ENCODE assay signal across 8 cellular contexts in the genomic region with DNA sequence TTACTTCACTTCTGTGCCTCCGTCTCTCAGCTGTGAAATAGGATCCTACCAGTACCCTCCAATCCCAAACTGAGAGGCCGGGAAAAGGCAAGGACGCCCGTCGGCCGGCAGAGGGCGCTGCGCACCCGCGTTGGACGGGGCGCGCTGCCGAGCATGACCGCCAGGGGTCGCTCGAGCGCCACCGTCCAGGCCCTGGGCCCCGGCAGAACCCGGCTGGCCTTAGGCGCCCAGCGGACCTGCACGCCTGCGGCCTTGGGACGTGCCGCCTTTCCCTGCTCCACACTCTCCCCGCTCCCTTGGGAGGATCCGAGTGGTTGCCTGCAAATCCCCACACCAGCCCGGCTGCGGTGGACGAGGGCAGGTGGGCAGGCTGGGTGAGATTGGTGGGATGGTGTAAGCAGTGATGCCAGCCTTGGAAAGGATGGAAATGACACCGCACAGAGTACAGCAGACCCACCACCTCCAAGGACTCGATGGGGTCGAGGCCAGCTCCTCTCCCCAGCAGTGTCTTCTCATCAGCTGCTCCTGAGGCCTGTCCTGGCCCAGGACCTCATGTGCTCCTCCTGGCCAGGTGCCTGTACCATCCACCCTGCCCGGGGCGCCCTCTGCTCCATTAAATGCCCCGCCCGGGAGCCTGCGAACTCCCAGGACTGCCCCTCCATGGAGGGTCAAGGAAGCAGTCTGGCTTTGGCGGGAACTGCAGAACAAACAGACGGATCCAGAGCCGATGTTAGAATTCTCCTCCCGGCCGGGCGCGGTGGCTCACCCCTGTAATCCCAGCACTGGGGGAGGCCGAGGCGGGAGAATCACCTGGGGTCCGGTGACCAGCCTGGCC. TPM values are rescaled to one million over a fixed set of nuclear protein-coding genes. Genes with fewer than 3 reads are reported as not detected.
A peak's percentile ranks its signal among the peaks of the same experiment; 100 is the strongest.
DNase-seq lines count a peak whose midpoint lies in the region; ATAC-seq, FAIRE-seq and TF ChIP-seq lines count a peak whose summit lies in the region.

No MANE protein-coding gene starts in this region.

- 38 to 69% methylated on average over 22 to 37 of the region's 50 CpGs for WGBS in upper lobe of left lung, 2 donors

- H3K4me1 ChIP-seq in RWPE2 (ENCODE audit: insufficient read depth, poor library complexity, severe bottlenecking) (no peaks in the 10 kb centered on the region), upper lobe of left lung (peaks cover 4 to 5% (median 4%) of the 10 kb centered on the region in 4 donors)

- peak overlapping the region; percentile 18 for H3K4me3 Mint-ChIP-seq in osteocyte (ENCODE audit: unreplicated experiment)

- H3K27ac ChIP-seq in RWPE2 (ENCODE audit: poor library complexity, severe bottlenecking), result no peak overlapping the region
- H3K27ac ChIP-seq in upper lobe of left lung, result no peak overlapping the region

- H3K27me3 Mint-ChIP-seq in osteocyte (ENCODE audit: unreplicated experiment), result no peaks in the 10 kb centered on the region

- no peak for TF ChIP-seq POLR2A in upper lobe of left lung (IDR thresholded peaks at IDR 0.05)

- no peaks in the 10 kb centered on the region for H3K9me3 Mint-ChIP-seq in osteocyte (ENCODE audit: unreplicated experiment)

- DNase-seq in DMS53 treated with DMSO at 0.1 percent for 48 hours (lab: John Stamatoyannopoulos, UW; ENCODE audit: unreplicated experiment) (peak; percentile 66), KG1 (lab: John Stamatoyannopoulos, UW) (peak; percentile 48), RWPE2 (ENCODE audit: low spot score) (no peak), frontal cortex (ENCODE audit: low spot score in 2 of 2) (peak; percentile 86 to 90), osteocyte (ENCODE audit: extremely low spot score, unreplicated experiment) (peak; percentile 93), upper lobe of left lung (peak; percentile 77 to 96)
- DNase-seq in activated naive CD4-positive, alpha-beta T cell (lab: John Stamatoyannopoulos, UW), result peak; percentile 26 to 67 (median 42)

- no peak overlapping the region for H3K27ac Mint-ChIP-seq in osteocyte (ENCODE audit: unreplicated experiment)

- TF ChIP-seq CTCF in RWPE2 (IDR thresholded peaks at IDR 0.05; ENCODE audit: poor library complexity, severe bottlenecking), result peak; percentile 94
- peak; percentile 100 for TF ChIP-seq CTCF in osteocyte (IDR thresholded peaks at IDR 0.05)
- TF ChIP-seq CTCF in upper lobe of left lung (IDR thresholded peaks at IDR 0.05), result peak; percentile 100

- no peaks in the 10 kb centered on the region for H3K36me3 Mint-ChIP-seq in osteocyte (ENCODE audit: unreplicated experiment)

- H3K4me1 Mint-ChIP-seq in osteocyte (ENCODE audit: unreplicated experiment), result peaks cover 4% of the 10 kb centered on the region

- no peaks in the 10 kb centered on the region for H3K9me3 ChIP-seq in RWPE2 (ENCODE audit: severe bottlenecking)
- no peaks in the 10 kb centered on the region for H3K9me3 ChIP-seq in upper lobe of left lung

- FAIRE-seq in frontal cortex (lab: Jason Lieb, UNC), result no peak

- no peak for TF ChIP-seq EP300 in upper lobe of left lung (IDR thresholded peaks at IDR 0.05)

- ATAC-seq in GM21723 (IDR thresholded peaks at IDR 0.05; ENCODE audit: unreplicated experiment), result peak; percentile 71
- ATAC-seq in RWPE2 (ENCODE audit: low read depth), result peak; percentile 77
- ATAC-seq in upper lobe of left lung (ENCODE audit: low FRiP score in 2 of 2), result peak; percentile 95 to 98

- H3K36me3 ChIP-seq in RWPE2 (ENCODE audit: low read depth) (no peaks in the 10 kb centered on the region), upper lobe of left lung (no peaks in the 10 kb centered on the region)

- H3K27me3 ChIP-seq in RWPE2 (ENCODE audit: insufficient read depth, poor library complexity, severe bottlenecking) (no peaks in the 10 kb centered on the region), upper lobe of left lung (no peaks in the 10 kb centered on the region)

- H3K4me3 ChIP-seq in RWPE2 (ENCODE audit: severe bottlenecking) (no peak overlapping the region), upper lobe of left lung (peak overlapping the region in 1 of 4 donors; percentile 5)

RNA-seq across cellular contexts. Expression of a gene that starts 47.4 kb away (rescaled TPM):
- 79.9 TPM for total RNA-seq in frontal cortex
- 29.5 and 34.8 TPM in 2 replicates for total RNA-seq in osteocyte
- 10 to 100 TPM; 32.8 to 50.3 (median 40.1) TPM for total RNA-seq in upper lobe of left lung
